In genomic region chr1:42793824-42794223, GRCh38 we compare ENCODE assay signal across 35 cellular contexts. TPM values are rescaled to one million over a fixed set of nuclear protein-coding genes. Genes with fewer than 3 reads are reported as not detected.
"Had no signal": no experiment of that assay in that cellular context is flagged by ENCODE, and none has a peak within 500 bp of the region (broad histone marks: within the 10 kb centered on the region; RNA-seq: fewer than 3 reads in every experiment).

No MANE protein-coding gene starts in this region.

- H3K9me3 ChIP-seq: body of pancreas, esophagus muscularis mucosa, gastrocnemius medialis, ovary, sigmoid colon, upper lobe of left lung had no signal

- H3K4me3 ChIP-seq: body of pancreas, esophagus muscularis mucosa, gastrocnemius medialis, ovary, sigmoid colon, smooth muscle cell, upper lobe of left lung had no signal

- H3K27ac ChIP-seq: body of pancreas, gastrocnemius medialis, ovary, upper lobe of left lung, WERI-Rb-1 had no signal

- DNase-seq: activated CD4-positive, alpha-beta memory T cell treated with anti-CD3 and anti-CD28 coated beads, Interleukin-2, amount 10 ng/mL, durations not matched to agents 7 days and 5 days; activated CD4-positive, alpha-beta T cell treated with anti-CD3 and anti-CD28 coated beads, Interleukin-2, amount 10 ng/mL, durations not matched to agents 7 days and 5 days; activated gamma-delta T cell treated with Interleukin-2 at 50 U/mL for 16 hours; activated naive CD4-positive, alpha-beta T cell treated with anti-CD3 and anti-CD28 coated beads, Interleukin-2, amount 50 U/mL, for 16 hours; activated T-cell treated with anti-CD3 and anti-CD28 coated beads, Interleukin-2, amount 50 U/mL, for 4 hours; anterior cingulate cortex; body of pancreas; dermis blood vessel endothelial cell; effector CD4-positive, alpha-beta T cell; gastrocnemius medialis; head of caudate nucleus; hypothalamus; immature natural killer cell; kidney; left colon; midbrain; naive thymus-derived CD4-positive, alpha-beta T cell; sigmoid colon; stimulated activated CD4-positive, alpha-beta T cell treated with anti-CD3 and anti-CD28 coated beads, Interleukin-1b, Interleukin-23, amount 100 ng/mL, for 48 hours; stimulated activated CD4-positive, alpha-beta T cell treated with anti-CD3 and anti-CD28 coated beads, Interleukin-4, amount 100 ng/mL, for 4 hours; stimulated activated CD8-positive, alpha-beta memory T cell treated with anti-CD3 and anti-CD28 coated beads, Interleukin-4, amount 100 ng/mL, for 48 hours; stimulated activated naive CD8-positive, alpha-beta T cell treated with anti-CD3 and anti-CD28 coated beads, Interleukin-15, amount 100 ng/mL, for 72 hours; substantia nigra; T-helper 17 cell; T1000; upper lobe of left lung; WERI-Rb-1 had no signal

- H3K4me2 ChIP-seq: smooth muscle cell had no signal

- H3K4me1 ChIP-seq: body of pancreas, gastrocnemius medialis, sigmoid colon, upper lobe of left lung had no signal

- H3K27me3 ChIP-seq: body of pancreas, esophagus muscularis mucosa, gastrocnemius medialis, ovary, sigmoid colon, upper lobe of left lung had no signal

- H3K36me3 ChIP-seq: esophagus muscularis mucosa, gastrocnemius medialis, ovary, sigmoid colon, upper lobe of left lung, WERI-Rb-1 had no signal

- ATAC-seq: activated CD4-positive, CD25-positive, alpha-beta regulatory T cell treated with anti-CD3 and anti-CD28 coated beads, Interleukin-2, amount 50 U/mL, for 24 hours; activated T-cell treated with anti-CD3 and anti-CD28 coated beads, Interleukin-2, amount 50 U/mL, for 4 hours; activated T-helper 17 cell treated with anti-CD3 and anti-CD28 coated beads, Interleukin-2, amount 50 U/mL, for 72 hours; body of pancreas; left colon; naive thymus-derived CD4-positive, alpha-beta T cell; SK-N-SH treated with all-trans-retinoic acid at 6 μM for 48 hours; stimulated activated memory B cell treated with anti-CD40 and anti-IgM and Interleukin-4, amounts not matched to agents 10 μg/mL and 1 μg/mL and 100 μg/mL, for 72 hours; stimulated activated naive CD8-positive, alpha-beta T cell treated with anti-CD3 and anti-CD28 coated beads, Interleukin-15, amount 100 ng/mL, for 72 hours; T-helper 17 cell had no signal

RNA-seq across cellular contexts. Expression of gene TMEM269, which starts 9.0 kb away (rescaled TPM):
- total RNA-seq: activated CD4-positive, alpha-beta memory T cell treated with anti-CD3 and anti-CD28 coated beads, Interleukin-2, amount 10 ng/mL, durations not matched to agents 7 days and 5 days; body of pancreas; dermis blood vessel endothelial cell; renal cortical epithelial cell; sigmoid colon had no signal
- polyA plus RNA-seq: naive thymus-derived CD4-positive, alpha-beta T cell had no signal
